15 cellular contexts compared by ENCODE assay signal in the genomic region with DNA sequence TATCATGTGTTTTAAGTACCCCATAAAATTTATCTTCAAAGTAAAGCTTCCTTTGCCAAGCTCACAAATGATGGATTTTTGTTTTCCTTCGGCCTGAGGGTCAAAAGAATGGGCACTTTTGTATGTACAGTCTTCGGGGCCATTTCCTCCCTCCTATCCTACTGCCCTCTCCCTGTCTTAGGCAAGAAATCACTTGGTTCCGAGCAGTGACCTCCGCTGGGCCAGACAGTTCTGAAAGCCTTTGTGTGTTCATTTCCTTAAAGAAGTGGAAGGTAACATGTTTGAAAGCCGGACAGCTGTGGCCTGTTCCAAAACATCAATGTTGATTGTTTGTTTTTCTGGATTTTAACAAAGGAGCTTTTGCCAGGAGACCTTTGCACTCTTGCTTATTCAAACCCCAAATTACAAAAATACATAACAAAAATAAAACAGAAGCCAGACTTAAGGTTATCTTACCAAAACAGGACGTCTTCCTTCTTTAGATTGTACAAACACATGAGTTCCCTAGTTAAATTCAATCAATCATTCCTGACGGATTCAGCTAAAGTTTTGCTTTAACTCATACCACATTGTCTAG.
A peak's percentile ranks its signal among the peaks of the same experiment; 100 is the strongest.
DNase-seq lines count a peak whose midpoint lies in the region; ATAC-seq and TF ChIP-seq lines count a peak whose summit lies in the region.
"Had no signal": no experiment of that assay in that cellular context is flagged by ENCODE, and none has a peak within 500 bp of the region (broad histone marks: within the 10 kb centered on the region; RNA-seq: fewer than 3 reads in every experiment).

No MANE protein-coding gene starts in this region.

- no peaks in the 10 kb centered on the region for H3K9me3 ChIP-seq in adrenal gland (replicated peaks in 1 of 3)
- no peaks in the 10 kb centered on the region for H3K9me3 ChIP-seq in mesodermal cell (ENCODE audit: control insufficient read depth, low read length)
- H3K9me3 ChIP-seq: BLaER1, uterus had no signal

- TF ChIP-seq POLR2A in adrenal gland (IDR thresholded peaks at IDR 0.05), result no peak
- TF ChIP-seq POLR2A in GM18505 (IDR thresholded peaks at IDR 0.05; ENCODE audit: borderline replicate concordance, extremely low read depth, insufficient read depth, insufficient read length), result no peak

- H3K27ac ChIP-seq in adrenal gland (peak overlapping the region in 4 of 5 donors; percentile 3 to 66 (median 38)), mesodermal cell (ENCODE audit: low read depth, low read length, severe bottlenecking) (peak overlapping the region; percentile 80)
- H3K27ac ChIP-seq: BLaER1 had no signal

- WGBS in adrenal gland, 4 donors, result 31 to 45% (median 37%) methylated on average over 7 of the region's 7 CpGs
- WGBS in mesodermal cell (ENCODE audit: insufficient coverage in 2 of 2), 2 experiments, result 71 to 72% methylated on average over 4 to 6 of the region's 7 CpGs

- DNase-seq in adrenal gland (peak in 6 of 7 donors; percentile 29 to 76 (median 49)), glomerular endothelial cell (ENCODE audit: extremely low read depth, low read depth, low spot score) (peak; percentile 65), superior temporal gyrus (ENCODE audit: extremely low spot score) (peak; percentile 51), ureter (ENCODE audit: low spot score) (no peak)
- DNase-seq in activated naive CD4-positive, alpha-beta T cell (lab: John Stamatoyannopoulos, UW), result no peak
- DNase-seq: activated CD4-positive, alpha-beta memory T cell treated with anti-CD3 and anti-CD28 coated beads, Interleukin-2, amount 10 ng/mL, durations not matched to agents 7 days and 5 days; activated effector memory CD4-positive, alpha-beta T cell treated with anti-CD3 and anti-CD28 coated beads, Interleukin-2, amount 50 U/mL, for 16 hours; glutamatergic neuron; SHP77 treated with DMSO at 0.1 percent for 48 hours; T1000 had no signal

- H3K4me1 ChIP-seq in adrenal gland (replicated peaks in 1 of 2) (peaks cover 19 to 52% of the 10 kb centered on the region in 2 donors), mesodermal cell (ENCODE audit: control insufficient read depth, insufficient read depth, low read length, poor library complexity, severe bottlenecking) (peaks cover 35% of the 10 kb centered on the region)
- H3K4me1 ChIP-seq: uterus had no signal

- no peak for TF ChIP-seq CTCF in adrenal gland (IDR thresholded peaks at IDR 0.05)

- intact Hi-C loops in adrenal gland (cut with DNase I), result no loop called here

- ATAC-seq in GM18505 (IDR thresholded peaks at IDR 0.05; ENCODE audit: unreplicated experiment), result no peak
- no peak for ATAC-seq in GM21528 (IDR thresholded peaks at IDR 0.05; ENCODE audit: low FRiP score, unreplicated experiment)

- H3K4me3 ChIP-seq in adrenal gland, result no peak overlapping the region
- H3K4me3 ChIP-seq in mesodermal cell (ENCODE audit: extremely low read depth, insufficient read depth, low read length, poor library complexity, severe bottlenecking), result no peak overlapping the region
- H3K4me3 ChIP-seq: BLaER1, uterus had no signal

- H3K36me3 ChIP-seq in adrenal gland (replicated peaks in 1 of 2) (no peaks in the 10 kb centered on the region), mesodermal cell (ENCODE audit: control insufficient read depth, insufficient read depth, low read length) (no peaks in the 10 kb centered on the region)
- H3K36me3 ChIP-seq: BLaER1, uterus had no signal

- no peaks in the 10 kb centered on the region for H3K27me3 ChIP-seq in adrenal gland
- H3K27me3 ChIP-seq: BLaER1, uterus had no signal

Comparison
In these comparisons a context has a peak if more than half of its experiments do, and no peak if none do; other contexts are left out.
1. DNase-seq: peak in adrenal gland (6 of 7), glomerular endothelial cell (single experiment) and superior temporal gyrus (single experiment); none in ureter (single experiment) and activated naive CD4-positive, alpha-beta T cell (0 of 4).